24 cellular contexts compared by ENCODE assay signal in the genomic region with DNA sequence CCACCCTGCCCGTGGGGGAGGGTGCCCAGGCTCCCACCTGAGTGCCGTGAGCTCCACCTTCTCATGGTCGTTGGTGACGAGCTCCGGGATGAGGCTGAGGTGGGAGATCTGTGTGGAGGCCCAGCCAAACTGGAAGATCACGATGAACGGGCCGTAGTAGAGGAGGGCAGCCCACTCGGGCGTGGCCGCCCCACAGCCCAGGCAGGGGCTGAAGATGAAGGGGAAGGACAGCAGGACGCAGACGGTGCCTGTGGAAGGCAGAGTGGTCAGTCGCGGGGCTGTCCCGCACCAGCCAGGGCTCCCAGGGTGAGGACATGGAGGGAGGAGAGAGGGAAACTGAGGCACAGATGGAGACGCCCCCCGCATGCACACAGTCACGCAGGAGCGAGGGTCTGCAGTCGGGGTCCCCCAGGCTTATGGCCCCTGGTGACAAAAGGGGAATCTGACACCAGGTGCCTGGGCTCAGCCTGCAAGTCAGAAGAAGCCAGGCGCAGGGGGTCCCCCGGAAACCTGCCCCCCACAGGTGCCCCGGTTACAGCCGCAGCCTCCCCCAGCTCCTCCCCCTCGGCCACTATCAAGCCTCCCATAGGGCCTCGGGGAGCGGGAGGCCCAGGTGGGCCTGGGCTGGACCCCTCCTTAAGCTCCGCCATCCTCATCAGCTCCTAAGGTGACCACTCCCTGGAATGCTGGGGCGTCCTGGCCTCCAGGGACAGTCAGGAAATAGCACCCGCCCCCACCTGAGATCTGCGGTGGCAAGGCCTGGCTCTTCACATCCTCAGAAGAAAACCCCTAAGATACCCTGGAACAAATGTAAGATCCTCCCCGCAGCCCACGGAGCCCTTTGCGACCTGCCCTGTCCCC. TPM values are rescaled to one million over a fixed set of nuclear protein-coding genes. Genes with fewer than 3 reads are reported as not detected.
A peak's percentile ranks its signal among the peaks of the same experiment; 100 is the strongest.
DNase-seq lines count a peak whose midpoint lies in the region; ATAC-seq lines count a peak whose summit lies in the region.
"Had no signal": no experiment of that assay in that cellular context is flagged by ENCODE, and none has a peak within 500 bp of the region (broad histone marks: within the 10 kb centered on the region; RNA-seq: fewer than 3 reads in every experiment).

No MANE protein-coding gene starts in this region.

- H3K36me3 ChIP-seq in BLaER1: peaks cover 51% of the 10 kb centered on the region
- peaks cover 8% of the 10 kb centered on the region for H3K36me3 ChIP-seq in CD4-positive, CD25-positive, alpha-beta regulatory T cell (ENCODE audit: control insufficient read depth, insufficient read depth, low read length)
- H3K36me3 ChIP-seq: gastrocnemius medialis had no signal

- H3K4me3 ChIP-seq in BLaER1: no peak overlapping the region
- no peak overlapping the region for H3K4me3 ChIP-seq in CD4-positive, CD25-positive, alpha-beta regulatory T cell (ENCODE audit: low read depth, low read length)
- H3K4me3 ChIP-seq: esophagus squamous epithelium, gastrocnemius medialis, skin epidermis, tibial nerve had no signal

- peak overlapping the region; percentile 44 to 80 (median 55) for H3K27ac Mint-ChIP-seq in CD4-positive, CD25-positive, alpha-beta regulatory T cell
- H3K27ac Mint-ChIP-seq in activated naive CD8-positive, alpha-beta T cell treated with anti-CD3 and anti-CD28 coated beads for 36 hours: peak overlapping the region; percentile 1
- H3K27ac Mint-ChIP-seq in naive thymus-derived CD8-positive, alpha-beta T cell: peak overlapping the region in 9 of 10 donors; percentile 32 to 86 (median 76)

- H3K27me3 ChIP-seq in BLaER1: no peaks in the 10 kb centered on the region
- H3K27me3 ChIP-seq in CD4-positive, CD25-positive, alpha-beta regulatory T cell (ENCODE audit: control insufficient read depth, insufficient read depth, low read length): no peaks in the 10 kb centered on the region
- H3K27me3 ChIP-seq: esophagus squamous epithelium, gastrocnemius medialis, tibial nerve had no signal

- no peak for DNase-seq in CD4-positive, CD25-positive, alpha-beta regulatory T cell
- no peak for DNase-seq in activated naive CD8-positive, alpha-beta T cell treated with anti-CD3 and anti-CD28 coated beads for 36 hours
- DNase-seq in naive thymus-derived CD8-positive, alpha-beta T cell: no peak
- DNase-seq in A172 (ENCODE audit: low spot score) (no peak), left cardiac atrium (no peak), caudate nucleus (lab: John Stamatoyannopoulos, UW) (no peak), OCI-M1 (lab: John Stamatoyannopoulos, UW) (no peak)
- DNase-seq: activated CD4-positive, alpha-beta T cell treated with anti-CD3 and anti-CD28 coated beads, Interleukin-2, amount 50 U/mL, for 48 hours; Calu3; effector CD4-positive, alpha-beta T cell; esophagus squamous epithelium; gastrocnemius medialis; hypothalamus; NCI-H1092; NCI-H187 treated with DMSO at 0.1 percent for 48 hours; NCI-H2227 treated with DMSO at 0.1 percent for 48 hours; SIG-M5; stimulated activated CD4-positive, alpha-beta T cell treated with anti-CD3 and anti-CD28 coated beads, Interleukin-2, amount 100 ng/mL, for 24 hours; stimulated activated naive CD4-positive, alpha-beta T cell treated with Interleukin-2 at 50 U/mL for 16 hours had no signal

- no peak overlapping the region for H3K9ac ChIP-seq in BLaER1

- H3K4me3 Mint-ChIP-seq in CD4-positive, CD25-positive, alpha-beta regulatory T cell: peak overlapping the region; percentile 5 to 80 (median 48)
- no peak overlapping the region for H3K4me3 Mint-ChIP-seq in activated naive CD8-positive, alpha-beta T cell treated with anti-CD3 and anti-CD28 coated beads for 36 hours
- H3K4me3 Mint-ChIP-seq in naive thymus-derived CD8-positive, alpha-beta T cell: peak overlapping the region in 6 of 10 donors; percentile 11 to 52 (median 20)

- POLR2A ChIA-PET in naive thymus-derived CD8-positive, alpha-beta T cell (lab: Charles Lee): interaction anchor here (1.0 kb wide), 2 partner anchors 50 to 51 kb away, joined by 3 to 6 read pairs; partner anchors contain the start of gene DOHH

- H3K4me1 ChIP-seq in BLaER1: peaks cover 52% of the 10 kb centered on the region
- peaks cover 40% of the 10 kb centered on the region for H3K4me1 ChIP-seq in CD4-positive, CD25-positive, alpha-beta regulatory T cell (ENCODE audit: control insufficient read depth, insufficient read depth, low read length, poor library complexity, severe bottlenecking)

- H3K9me3 Mint-ChIP-seq in CD4-positive, CD25-positive, alpha-beta regulatory T cell: no peaks in the 10 kb centered on the region
- H3K9me3 Mint-ChIP-seq in activated naive CD8-positive, alpha-beta T cell treated with anti-CD3 and anti-CD28 coated beads for 36 hours: no peaks in the 10 kb centered on the region
- H3K9me3 Mint-ChIP-seq in naive thymus-derived CD8-positive, alpha-beta T cell: no peaks in the 10 kb centered on the region
- H3K9me3 Mint-ChIP-seq: activated naive CD4-positive, alpha-beta T cell treated with anti-CD3 and anti-CD28 coated beads, Interleukin-2, amount 50 U/mL, for 72 hours had no signal

- H3K9me3 ChIP-seq in BLaER1: no peaks in the 10 kb centered on the region
- no peaks in the 10 kb centered on the region for H3K9me3 ChIP-seq in CD4-positive, CD25-positive, alpha-beta regulatory T cell (ENCODE audit: control insufficient read depth in 2 of 2, low read length in 2 of 2)
- H3K9me3 ChIP-seq: esophagus squamous epithelium, gastrocnemius medialis, tibial nerve had no signal

- H3K27me3 Mint-ChIP-seq in CD4-positive, CD25-positive, alpha-beta regulatory T cell: no peaks in the 10 kb centered on the region
- H3K27me3 Mint-ChIP-seq in activated naive CD8-positive, alpha-beta T cell treated with anti-CD3 and anti-CD28 coated beads for 36 hours: no peaks in the 10 kb centered on the region
- H3K27me3 Mint-ChIP-seq in naive thymus-derived CD8-positive, alpha-beta T cell: no peaks in the 10 kb centered on the region

- H3K4me1 Mint-ChIP-seq in CD4-positive, CD25-positive, alpha-beta regulatory T cell: peaks cover 0 to 39% (median 20%) of the 10 kb centered on the region in 4 donors
- H3K4me1 Mint-ChIP-seq in activated naive CD8-positive, alpha-beta T cell treated with anti-CD3 and anti-CD28 coated beads for 36 hours: peaks cover 28% of the 10 kb centered on the region
- H3K4me1 Mint-ChIP-seq in naive thymus-derived CD8-positive, alpha-beta T cell: peaks cover 20 to 51% (median 39%) of the 10 kb centered on the region in 4 donors

- peak overlapping the region; percentile 95; the same call in 1 of the 2 replicates for H3K4me2 ChIP-seq in BLaER1

- no peak for ATAC-seq in CD4-positive, CD25-positive, alpha-beta regulatory T cell (ENCODE audit: low read depth in 2 of 2)
- ATAC-seq in naive thymus-derived CD8-positive, alpha-beta T cell: no peak
- ATAC-seq in left cardiac atrium: no peak
- ATAC-seq: activated naive CD4-positive, alpha-beta T cell treated with anti-CD3 and anti-CD28 coated beads, Interleukin-2, amount 50 U/mL, for 72 hours; gastrocnemius medialis had no signal

- H3K27ac ChIP-seq in BLaER1: no peak overlapping the region; the same call in 1 of the 2 replicates
- no peak overlapping the region for H3K27ac ChIP-seq in CD4-positive, CD25-positive, alpha-beta regulatory T cell (ENCODE audit: insufficient read depth, low read length, poor library complexity, severe bottlenecking)
- no peak overlapping the region for H3K27ac ChIP-seq in caudate nucleus (ENCODE audit: low read depth, low read length)
- H3K27ac ChIP-seq: esophagus squamous epithelium, skin epidermis had no signal

- intact Hi-C loops in left cardiac atrium (cut with DNase I): no loop called here

- H4K20me1 ChIP-seq in BLaER1: peaks cover 90% of the 10 kb centered on the region

- H3K36me3 Mint-ChIP-seq in CD4-positive, CD25-positive, alpha-beta regulatory T cell: no peaks in the 10 kb centered on the region
- peaks cover 16% of the 10 kb centered on the region for H3K36me3 Mint-ChIP-seq in activated naive CD8-positive, alpha-beta T cell treated with anti-CD3 and anti-CD28 coated beads for 36 hours
- H3K36me3 Mint-ChIP-seq in naive thymus-derived CD8-positive, alpha-beta T cell: peaks cover 0 to 12% (median 0%) of the 10 kb centered on the region in 3 donors

RNA-seq across cellular contexts. Expression of gene MFSD12, which starts 6.2 kb away (rescaled TPM):
- 63.8 TPM for total RNA-seq in CD4-positive, CD25-positive, alpha-beta regulatory T cell
- polyA plus RNA-seq in CD4-positive, CD25-positive, alpha-beta regulatory T cell: 10 to 100 TPM; 28.5 to 39.8 (median 33.7) TPM
- 10 to 100 TPM; 73.2 to 76.1 TPM for total RNA-seq in activated naive CD8-positive, alpha-beta T cell treated with anti-CD3 and anti-CD28 coated beads for 36 hours
- 100 to 1,000 TPM; 134 to 146 TPM for total RNA-seq in naive thymus-derived CD8-positive, alpha-beta T cell
- 10 to 100 TPM; 33.1 to 59.6 (median 42.5) TPM for polyA plus RNA-seq in naive thymus-derived CD8-positive, alpha-beta T cell
- 152 and 169 TPM in 2 replicates for total RNA-seq in A172 (2014; rRNA removed; shearing (Covaris generic))
- total RNA-seq in left cardiac atrium: 10 to 100 TPM; 29.8 to 40.4 TPM

RNA-seq across cellular contexts. Expression of gene TEKTIP1, which starts 12.2 kb away (rescaled TPM):
- total RNA-seq in CD4-positive, CD25-positive, alpha-beta regulatory T cell: 10.9 TPM
- polyA plus RNA-seq in CD4-positive, CD25-positive, alpha-beta regulatory T cell: under 1 TPM in 1 of 4 donors, not detected in 3; 0.44 TPM
- total RNA-seq in activated naive CD8-positive, alpha-beta T cell treated with anti-CD3 and anti-CD28 coated beads for 36 hours: 1 to 10 TPM; 1.2 to 2.2 TPM
- 10 to 100 TPM in 1 of 2 experiments, 1 to 10 TPM in 1; 8.8 to 12.5 TPM for total RNA-seq in naive thymus-derived CD8-positive, alpha-beta T cell
- under 1 TPM in 1 of 3 donors, not detected in 2; 0.45 TPM for polyA plus RNA-seq in naive thymus-derived CD8-positive, alpha-beta T cell
- not detected in 2 replicates for total RNA-seq in A172 (2014; rRNA removed; shearing (Covaris generic))
- under 1 TPM in 1 of 2 donors, not detected in 1; 0.52 TPM for total RNA-seq in left cardiac atrium
- total RNA-seq: gastrocnemius medialis had no signal
- polyA plus RNA-seq: liver had no signal

RNA-seq across cellular contexts. Expression of gene HMG20B, which starts 21.6 kb away (rescaled TPM):
- total RNA-seq in CD4-positive, CD25-positive, alpha-beta regulatory T cell: 47.8 TPM
- polyA plus RNA-seq in CD4-positive, CD25-positive, alpha-beta regulatory T cell: 10 to 100 TPM; 35.4 to 49.3 (median 40.6) TPM
- 10 to 100 TPM; 37.1 to 41.6 TPM for total RNA-seq in activated naive CD8-positive, alpha-beta T cell treated with anti-CD3 and anti-CD28 coated beads for 36 hours
- total RNA-seq in naive thymus-derived CD8-positive, alpha-beta T cell: 10 to 100 TPM; 50.7 to 59.7 TPM
- 10 to 100 TPM; 45.8 to 55.9 (median 53.9) TPM for polyA plus RNA-seq in naive thymus-derived CD8-positive, alpha-beta T cell
- 224 and 260 TPM in 2 replicates for total RNA-seq in A172 (2014; rRNA removed; shearing (Covaris generic))
- total RNA-seq in left cardiac atrium: 10 to 100 TPM; 34.8 to 42.0 TPM

RNA-seq across cellular contexts. Expression of gene GIPC3, which starts 34.1 kb away (rescaled TPM):
- total RNA-seq in CD4-positive, CD25-positive, alpha-beta regulatory T cell: 0.52 TPM
- polyA plus RNA-seq in CD4-positive, CD25-positive, alpha-beta regulatory T cell: under 1 TPM in 1 of 4 donors, not detected in 3; 0.10 TPM
- total RNA-seq in activated naive CD8-positive, alpha-beta T cell treated with anti-CD3 and anti-CD28 coated beads for 36 hours: under 1 TPM; 0.32 to 0.43 TPM
- 1 to 10 TPM; 3.5 to 3.7 TPM for total RNA-seq in naive thymus-derived CD8-positive, alpha-beta T cell
- polyA plus RNA-seq in naive thymus-derived CD8-positive, alpha-beta T cell: 1 to 10 TPM in 2 of 3 donors, under 1 TPM in 1; 0.76 to 3.0 (median 1.1) TPM
- total RNA-seq in A172 (2014; rRNA removed; shearing (Covaris generic)): 0.07 TPM in 1 of 2 replicates, not detected in the other
- 1 to 10 TPM; 1.5 to 1.6 TPM for total RNA-seq in left cardiac atrium
- total RNA-seq: Calu3 had no signal

RNA-seq across cellular contexts. Expression of gene FZR1, which starts 45.1 kb away (rescaled TPM):
- 107 TPM for total RNA-seq in CD4-positive, CD25-positive, alpha-beta regulatory T cell
- polyA plus RNA-seq in CD4-positive, CD25-positive, alpha-beta regulatory T cell: 10 to 100 TPM in 2 of 4 donors, 1 to 10 TPM in 2; 9.1 to 11.4 (median 10.3) TPM
- 10 to 100 TPM; 32.6 to 39.6 TPM for total RNA-seq in activated naive CD8-positive, alpha-beta T cell treated with anti-CD3 and anti-CD28 coated beads for 36 hours
- 10 to 100 TPM; 61.2 to 65.1 TPM for total RNA-seq in naive thymus-derived CD8-positive, alpha-beta T cell
- polyA plus RNA-seq in naive thymus-derived CD8-positive, alpha-beta T cell: 10 to 100 TPM in 1 of 3 donors, 1 to 10 TPM in 2; 8.1 to 11.8 (median 9.5) TPM
- 44.4 and 46.2 TPM in 2 replicates for total RNA-seq in A172 (2014; rRNA removed; shearing (Covaris generic))
- 10 to 100 TPM; 19.5 to 22.6 TPM for total RNA-seq in left cardiac atrium

Comparison
In these comparisons a context has a peak if more than half of its experiments do, and no peak if none do; other contexts are left out.
1. H3K27ac Mint-ChIP-seq: peak in every context shown above with its lines; median percentile 76 in naive thymus-derived CD8-positive, alpha-beta T cell; 55 in CD4-positive, CD25-positive, alpha-beta regulatory T cell; 1 in activated naive CD8-positive, alpha-beta T cell treated with anti-CD3 and anti-CD28 coated beads for 36 hours.